Comparison of ENCODE assay signal across 9 cellular contexts in genomic region chr5:176578391-176578808, GRCh38. TPM values are rescaled to one million over a fixed set of nuclear protein-coding genes. Genes with fewer than 3 reads are reported as not detected.
DNase-seq lines count a peak whose midpoint lies in the region; ATAC-seq, FAIRE-seq and TF ChIP-seq lines count a peak whose summit lies in the region.
"Had no signal": no experiment of that assay in that cellular context is flagged by ENCODE, and none has a peak within 500 bp of the region (broad histone marks: within the 10 kb centered on the region; RNA-seq: fewer than 3 reads in every experiment).

No MANE protein-coding gene starts in this region.

- CTCF ChIA-PET in GM12878 (lab: Yijun Ruan, JAX), result interaction anchor here (0.8 to 2.2 kb wide), 8 partner anchors 8 to 493 kb away, joined by 3 to 8 read pairs (median 4); partner anchors contain the start of gene CLTB

- H3K9me3 ChIP-seq in GM12878 (replicated peaks; ENCODE audit: control insufficient read depth, insufficient read depth, low read length), result no peaks in the 10 kb centered on the region; the same call in 2 of the 3 replicates
- no peaks in the 10 kb centered on the region for H3K9me3 ChIP-seq in upper lobe of left lung

- 0 out of 2 replicates have a peak, but pooled peaks have one; percentile 15 for TF ChIP-seq RAD21 in GM12878 (IDR thresholded peaks at IDR 0.05; ENCODE audit: insufficient read depth, low read depth, low read length)

- H3K27me3 ChIP-seq in GM12878 (replicated peaks in 1 of 2; ENCODE audit: control insufficient read depth in 2 of 2, insufficient read depth in 2 of 2, low read length in 1 of 2), result no peaks in the 10 kb centered on the region
- no peaks in the 10 kb centered on the region for H3K27me3 ChIP-seq in upper lobe of left lung

- TF ChIP-seq EP300 in GM12878 (IDR thresholded peaks at IDR 0.05; ENCODE audit: borderline replicate concordance in 1 of 2, control insufficient read depth in 1 of 2, low read depth in 2 of 2, low read length in 2 of 2), result no peak
- no peak for TF ChIP-seq EP300 in upper lobe of left lung (IDR thresholded peaks at IDR 0.05)

- SMC1A ChIA-PET in GM12878 (lab: Charles Lee; ENCODE audit: uncharacterized antibody, unreplicated experiment), result interaction anchor here (0.6 to 1.5 kb wide), 3 partner anchors 8 to 503 kb away, joined by 3 to 5 read pairs (median 3); no protein-coding TSS in a partner anchor

- ATAC-seq in GM12878 (peak; percentile 77), upper lobe of left lung (ENCODE audit: low FRiP score in 2 of 2) (peak; percentile 38 to 70), HG03175 (IDR thresholded peaks at IDR 0.05; ENCODE audit: unreplicated experiment) (no peak)

- intact Hi-C loops in GM12878 (cut with micrococcal nuclease; ENCODE audit: unreplicated experiment), result no loop called here

- FAIRE-seq in RCC 7860 (lab: Jason Lieb, UNC) (no peak), GM12878 (lab: Jason Lieb, UNC) (no peak)

- H2AFZ ChIP-seq in GM12878 (ENCODE audit: control insufficient read depth, low read depth, low read length), result no peak overlapping the region

- in situ Hi-C loops in GM12878 (cut with MboI), result loop anchor here (25.0 kb wide), 1 partner anchor 841 kb away; no protein-coding TSS in a partner anchor

- BruUV-seq in GM12878 (replicated peaks; lab: Mats Ljungman, UMichigan), result no TSS peak

- RAD21 ChIA-PET in GM12878 (lab: Charles Lee; ENCODE audit: unreplicated experiment), result interaction anchor here (1.0 to 1.5 kb wide), 2 partner anchors 68 to 82 kb away, joined by 3 read pairs; partner anchors contain the start of gene TSPAN17

- no peaks in the 10 kb centered on the region for H4K20me1 ChIP-seq in GM12878 (ENCODE audit: control insufficient read depth, insufficient read depth)

- H3K79me2 ChIP-seq in GM12878 (ENCODE audit: control insufficient read depth, insufficient read depth, low read length), result no peaks in the 10 kb centered on the region

- H3K27ac ChIP-seq in 22Rv1, result no peak overlapping the region
- no peak overlapping the region for H3K27ac ChIP-seq in GM12878 (ENCODE audit: control insufficient read depth, insufficient read depth)
- no peak overlapping the region for H3K27ac ChIP-seq in upper lobe of left lung

- TF ChIP-seq CTCF in 22Rv1 (IDR thresholded peaks at IDR 0.05) (peak; percentile 78), GM12875 (IDR thresholded peaks at IDR 0.05; ENCODE audit: borderline replicate concordance, insufficient read depth, low read depth, low read length) (peak; percentile 61), GM12878 (IDR thresholded peaks at IDR 0.05 in 2 of 3, conservative IDR thresholded peaks at IDR 0.05 in 1 of 3; ENCODE audit: control insufficient read depth in 2 of 3, extremely low read depth in 1 of 3, insufficient read depth in 1 of 3, low read depth in 3 of 3, low read length in 3 of 3) (peak; percentile 42 to 55 (median 44); a peak in 4 of 6 replicates), upper lobe of left lung (IDR thresholded peaks at IDR 0.05) (peak; percentile 21 to 75 (median 64))

- no peak overlapping the region for H3K9ac ChIP-seq in GM12878 (ENCODE audit: control insufficient read depth, insufficient read depth, low read length)

- H3K4me1 ChIP-seq in GM12878 (ENCODE audit: control insufficient read depth, insufficient read depth, low read length) (no peaks in the 10 kb centered on the region), upper lobe of left lung (peaks cover 0 to 7% (median 0%) of the 10 kb centered on the region in 4 donors)

- TF ChIP-seq POLR2A in GM12878 (IDR thresholded peaks at IDR 0.05; ENCODE audit: low read depth, low read length), result no peak
- no peak for TF ChIP-seq POLR2A in upper lobe of left lung (IDR thresholded peaks at IDR 0.05)

- POLR2A ChIA-PET in GM12878 (lab: Charles Lee), result no interaction called here

- DNase-seq in RCC 7860 (ENCODE audit: low spot score) (peak; percentile 51), GM12878 (ENCODE audit: low read depth, low spot score) (no peak), kidney tubule cell (ENCODE audit: low spot score) (peak; percentile 75), upper lobe of left lung (peak in 1 of 2 donors; percentile 71), nucleus accumbens (lab: John Stamatoyannopoulos, UW) (no peak)

- H3K36me3 ChIP-seq in GM12878 (ENCODE audit: control insufficient read depth in 2 of 2, insufficient read depth in 2 of 2, low read length in 1 of 2) (no peaks in the 10 kb centered on the region), upper lobe of left lung (no peaks in the 10 kb centered on the region)

- 16% methylated on average over 15 of the region's 15 CpGs for WGBS in GM12878 (ENCODE audit: insufficient coverage, insufficient replicate concordance, low lambda C conversion rate, missing lambda C conversion rate)
- 26 to 46% methylated on average over 15 of the region's 15 CpGs for WGBS in upper lobe of left lung, 2 donors

- no peak overlapping the region for H3K4me2 ChIP-seq in GM12878 (ENCODE audit: control insufficient read depth, insufficient read depth)

- H3K4me3 ChIP-seq in GM12875 (ENCODE audit: low read depth, low read length) (no peak overlapping the region), GM12878 (no peak overlapping the region), upper lobe of left lung (no peak overlapping the region)

RNA-seq across cellular contexts. Expression of gene CDHR2, which starts 29.3 kb away (rescaled TPM):
- 0.15 TPM in 1 of 2 replicates, not detected in the other for total RNA-seq in GM12878 (2013; cell fraction: nucleolus; rRNA removed)
- 0.06 TPM in 1 of 2 replicates, not detected in the other for total RNA-seq in GM12878 (2014; rRNA removed)
- 0.04 TPM in 1 of 2 replicates, not detected in the other for total RNA-seq in GM12878 (2014; rRNA removed; fragmentation: Illumina TruSeq; extraction: Trizol)
- 0.21 and 0.46 TPM in 2 replicates for total RNA-seq in GM12878 (2021)
- polyA plus RNA-seq in GM12878 (2011; ENCODE audit: low read depth), result not detected
- polyA plus RNA-seq in GM12878 (2011; rRNA removed), result 0.03 and 0.10 TPM in 2 replicates
- 0.01 and 0.02 TPM in 2 replicates for polyA plus RNA-seq in GM12878 (2011; cell fraction: cytosol; rRNA removed)
- polyA plus RNA-seq in GM12878 (2011; cell fraction: nucleus; rRNA removed), result 0.06 and 0.40 TPM in 2 replicates
- 0.15 TPM in 1 of 2 replicates, not detected in the other for polyA plus RNA-seq in GM12878 (2012)
- polyA plus RNA-seq in GM12878 (2014; fragmentation: Illumina TruSeq; extraction: Trizol), result not detected in 2 replicates
- not detected for polyA plus RNA-seq in GM12878 (2014; fragmentation: Nextera tagmentation; extraction: Ambion mirVana)
- not detected in 2 replicates for polyA plus RNA-seq in GM12878 (2014; rRNA removed)
- polyA plus RNA-seq in GM12878 (2016; fragmentation: Nextera tagmentation; extraction: Ambion mirVana), result under 1 TPM in 1 of 2 experiments, not detected in 1; 0.19 TPM
- polyA minus RNA-seq in GM12878 (2011; rRNA and poly(A)+ RNA removed), result not detected in 2 replicates
- 0.94 TPM in 1 of 2 replicates, not detected in the other for polyA minus RNA-seq in GM12878 (2011; cell fraction: cytosol; rRNA and poly(A)+ RNA removed)
- polyA minus RNA-seq in GM12878 (2011; cell fraction: nucleus; rRNA and poly(A)+ RNA removed), result 0.12 TPM in 1 of 2 replicates, not detected in the other
- under 1 TPM in 2 of 6 donors, not detected in 4; 0.30 to 0.34 TPM for total RNA-seq in upper lobe of left lung

RNA-seq across cellular contexts. Expression of gene GPRIN1, which starts 31.6 kb away (rescaled TPM):
- 1.5 and 2.3 TPM in 2 replicates for total RNA-seq in GM12878 (2013; cell fraction: nucleolus; rRNA removed)
- total RNA-seq in GM12878 (2014; rRNA removed) (8.3 and 10.1 TPM in 2 replicates), GM12878 (2014; rRNA removed; fragmentation: Illumina TruSeq; extraction: Trizol) (4.7 and 5.8 TPM in 2 replicates), GM12878 (2021) (14.2 and 16.3 TPM in 2 replicates), upper lobe of left lung (1 to 10 TPM in 3 of 6 donors, under 1 TPM in 3; under 0.01 to 4.0 (median 1.3) TPM)
- 1.1 TPM for polyA plus RNA-seq in GM12878 (2011; ENCODE audit: low read depth)
- polyA plus RNA-seq in GM12878 (2011; rRNA removed) (0.59 and 1.7 TPM in 2 replicates), GM12878 (2014; fragmentation: Illumina TruSeq; extraction: Trizol) (3.4 and 5.5 TPM in 2 replicates), GM12878 (2014; fragmentation: Nextera tagmentation; extraction: Ambion mirVana) (under 1 TPM; 0.52 to 0.60 TPM), GM12878 (2014; rRNA removed) (7.6 and 9.4 TPM in 2 replicates), GM12878 (2016; fragmentation: Nextera tagmentation; extraction: Ambion mirVana) (1 to 10 TPM in 1 of 2 experiments, under 1 TPM in 1; 0.74 to 3.5 TPM)
- polyA plus RNA-seq in GM12878 (2011; cell fraction: cytosol; rRNA removed), result 1.4 and 1.8 TPM in 2 replicates
- polyA plus RNA-seq in GM12878 (2011; cell fraction: nucleus; rRNA removed), result 1.5 and 2.2 TPM in 2 replicates
- polyA plus RNA-seq in GM12878 (2012), result 1.4 and 1.8 TPM in 2 replicates
- polyA minus RNA-seq in GM12878 (2011; rRNA and poly(A)+ RNA removed), result 1.3 and 2.1 TPM in 2 replicates
- 1.6 TPM in 2 replicates for polyA minus RNA-seq in GM12878 (2011; cell fraction: cytosol; rRNA and poly(A)+ RNA removed)
- polyA minus RNA-seq in GM12878 (2011; cell fraction: nucleus; rRNA and poly(A)+ RNA removed), result 0.48 and 1.6 TPM in 2 replicates

RNA-seq across cellular contexts. Expression of gene RNF44, which starts 41.2 kb away (rescaled TPM):
- total RNA-seq in GM12878 (2013; cell fraction: nucleolus; rRNA removed), result 66.8 and 80.6 TPM in 2 replicates
- total RNA-seq in GM12878 (2014; rRNA removed) (8.8 and 9.4 TPM in 2 replicates), GM12878 (2014; rRNA removed; fragmentation: Illumina TruSeq; extraction: Trizol) (5.7 and 5.8 TPM in 2 replicates), GM12878 (2021) (46.5 and 51.9 TPM in 2 replicates), upper lobe of left lung (10 to 100 TPM; 13.4 to 76.5 (median 51.7) TPM)
- polyA plus RNA-seq in GM12878 (2011; ENCODE audit: low read depth), result 8.0 TPM
- polyA plus RNA-seq in GM12878 (2011; rRNA removed) (5.1 and 8.8 TPM in 2 replicates), GM12878 (2014; fragmentation: Illumina TruSeq; extraction: Trizol) (5.2 and 10.4 TPM in 2 replicates), GM12878 (2014; fragmentation: Nextera tagmentation; extraction: Ambion mirVana) (1 to 10 TPM; 1.7 to 3.5 TPM), GM12878 (2014; rRNA removed) (31.9 and 35.0 TPM in 2 replicates), GM12878 (2016; fragmentation: Nextera tagmentation; extraction: Ambion mirVana) (1 to 10 TPM; 6.4 to 7.1 TPM)
- 8.6 and 12.4 TPM in 2 replicates for polyA plus RNA-seq in GM12878 (2011; cell fraction: cytosol; rRNA removed)
- polyA plus RNA-seq in GM12878 (2011; cell fraction: nucleus; rRNA removed), result 145 and 166 TPM in 2 replicates
- 30.9 and 39.8 TPM in 2 replicates for polyA plus RNA-seq in GM12878 (2012)
- polyA minus RNA-seq in GM12878 (2011; rRNA and poly(A)+ RNA removed), result 3.8 and 8.8 TPM in 2 replicates
- polyA minus RNA-seq in GM12878 (2011; cell fraction: cytosol; rRNA and poly(A)+ RNA removed), result 8.7 and 10.7 TPM in 2 replicates
- 34.7 and 54.1 TPM in 2 replicates for polyA minus RNA-seq in GM12878 (2011; cell fraction: nucleus; rRNA and poly(A)+ RNA removed)

RNA-seq across cellular contexts. Expression of gene SNCB, which starts 51.9 kb away (rescaled TPM):
- total RNA-seq in GM12878 (2013; cell fraction: nucleolus; rRNA removed), result 0.59 and 0.81 TPM in 2 replicates
- total RNA-seq in GM12878 (2014; rRNA removed) (not detected in 2 replicates), GM12878 (2014; rRNA removed; fragmentation: Illumina TruSeq; extraction: Trizol) (not detected in 2 replicates), GM12878 (2021) (not detected in 2 replicates), upper lobe of left lung (not detected)
- not detected for polyA plus RNA-seq in GM12878 (2011; ENCODE audit: low read depth)
- polyA plus RNA-seq in GM12878 (2011; rRNA removed) (0.75 and 1.1 TPM in 2 replicates), GM12878 (2014; fragmentation: Illumina TruSeq; extraction: Trizol) (not detected in 2 replicates), GM12878 (2014; fragmentation: Nextera tagmentation; extraction: Ambion mirVana) (not detected), GM12878 (2014; rRNA removed) (not detected in 2 replicates), GM12878 (2016; fragmentation: Nextera tagmentation; extraction: Ambion mirVana) (not detected)
- polyA plus RNA-seq in GM12878 (2011; cell fraction: cytosol; rRNA removed), result 0.90 and 1.9 TPM in 2 replicates
- polyA plus RNA-seq in GM12878 (2011; cell fraction: nucleus; rRNA removed), result 1.1 and 1.5 TPM in 2 replicates
- polyA plus RNA-seq in GM12878 (2012), result 0.31 and 0.32 TPM in 2 replicates
- 0.67 TPM in 1 of 2 replicates, not detected in the other for polyA minus RNA-seq in GM12878 (2011; rRNA and poly(A)+ RNA removed)
- polyA minus RNA-seq in GM12878 (2011; cell fraction: cytosol; rRNA and poly(A)+ RNA removed), result not detected in 2 replicates
- 0.36 TPM in 1 of 2 replicates, not detected in the other for polyA minus RNA-seq in GM12878 (2011; cell fraction: nucleus; rRNA and poly(A)+ RNA removed)
- total RNA-seq: subcutaneous adipose tissue had no signal

RNA-seq across cellular contexts. Expression of gene EIF4E1B, which starts 52.1 kb away (rescaled TPM):
- total RNA-seq in GM12878 (2013; cell fraction: nucleolus; rRNA removed), result not detected in 2 replicates
- total RNA-seq in GM12878 (2014; rRNA removed) (not detected in 2 replicates), GM12878 (2014; rRNA removed; fragmentation: Illumina TruSeq; extraction: Trizol) (not detected in 2 replicates), GM12878 (2021) (not detected in 2 replicates), upper lobe of left lung (not detected)
- polyA plus RNA-seq in GM12878 (2011; ENCODE audit: low read depth), result not detected
- polyA plus RNA-seq in GM12878 (2011; rRNA removed) (not detected in 2 replicates), GM12878 (2014; fragmentation: Illumina TruSeq; extraction: Trizol) (not detected in 2 replicates), GM12878 (2014; fragmentation: Nextera tagmentation; extraction: Ambion mirVana) (not detected), GM12878 (2014; rRNA removed) (not detected in 2 replicates), GM12878 (2016; fragmentation: Nextera tagmentation; extraction: Ambion mirVana) (not detected)
- not detected in 2 replicates for polyA plus RNA-seq in GM12878 (2011; cell fraction: cytosol; rRNA removed)
- polyA plus RNA-seq in GM12878 (2011; cell fraction: nucleus; rRNA removed), result not detected in 2 replicates
- polyA plus RNA-seq in GM12878 (2012), result not detected in 2 replicates
- not detected in 2 replicates for polyA minus RNA-seq in GM12878 (2011; rRNA and poly(A)+ RNA removed)
- not detected in 2 replicates for polyA minus RNA-seq in GM12878 (2011; cell fraction: cytosol; rRNA and poly(A)+ RNA removed)
- polyA minus RNA-seq in GM12878 (2011; cell fraction: nucleus; rRNA and poly(A)+ RNA removed), result not detected in 2 replicates
- total RNA-seq: subcutaneous adipose tissue had no signal

Comparison
In these comparisons a context has a peak if more than half of its experiments do, and no peak if none do; other contexts are left out.
1. DNase-seq: peak in RCC 7860 (single experiment) and kidney tubule cell (single experiment); none in GM12878 (single experiment) and nucleus accumbens (0 of 56).
2. Peak in every context shown above with its lines, with median percentiles within 50 percentile points of each other: CTCF ChIP-seq.